In the genomic region with DNA sequence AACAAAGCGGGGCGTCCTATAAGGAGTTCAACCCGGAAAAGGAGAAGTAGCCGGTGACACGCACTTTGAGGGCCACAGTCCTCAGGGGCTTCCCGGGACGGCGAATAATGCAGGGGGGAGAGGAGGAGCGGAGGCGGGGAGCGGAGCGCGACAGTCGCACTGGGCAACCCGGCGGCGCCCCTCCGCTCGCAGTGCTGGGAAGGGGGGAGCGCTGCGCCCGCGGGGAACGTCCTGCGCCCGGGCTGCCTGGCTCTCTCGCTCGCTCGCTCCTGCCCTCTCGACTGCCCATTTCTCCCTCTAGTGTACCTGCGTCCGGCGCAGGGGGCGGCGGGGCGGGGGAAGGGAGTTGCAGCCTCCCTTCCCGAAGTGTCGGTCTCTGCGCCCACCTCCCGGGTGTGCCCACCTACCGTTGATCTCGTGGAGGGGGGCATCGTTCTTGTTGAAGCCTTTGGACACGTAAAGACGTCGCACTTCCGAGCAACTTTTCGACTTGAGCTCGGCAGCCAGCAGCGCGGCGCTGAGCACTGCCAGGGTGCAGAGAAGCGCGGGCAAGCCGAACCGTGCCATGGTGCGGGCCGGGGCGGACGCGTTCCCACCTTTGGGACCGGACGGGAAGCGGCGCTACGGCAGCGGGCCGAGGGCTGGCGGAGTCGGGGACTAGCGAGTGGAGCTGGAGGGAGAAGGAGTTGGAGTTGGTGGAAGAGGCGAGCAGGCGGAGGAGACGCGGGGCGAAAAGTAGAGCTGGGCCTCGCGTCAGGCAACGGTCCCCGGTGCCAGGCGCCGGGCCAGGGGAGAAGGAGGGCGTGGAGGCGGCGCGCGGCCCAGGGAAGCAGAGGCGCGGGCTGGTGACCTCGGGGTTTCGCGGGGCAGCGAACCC, we compare ENCODE assay signal across 8 cellular contexts. TPM values are rescaled to one million over a fixed set of nuclear protein-coding genes. Genes with fewer than 3 reads are reported as not detected.
DNase-seq lines count a peak whose midpoint lies in the region; ATAC-seq and TF ChIP-seq lines count a peak whose summit lies in the region.

No MANE protein-coding gene starts in this region.

- H3K36me3 Mint-ChIP-seq in activated CD4-positive, alpha-beta T cell treated with anti-CD3 and anti-CD28 coated beads, Interleukin-2, amount 10 ng/mL, durations not matched to agents 24 days and 14 days (ENCODE audit: low read depth), result no peaks in the 10 kb centered on the region
- H3K36me3 Mint-ChIP-seq in activated B cell treated with CpG ODN at 0.5 μM for 24 hours (ENCODE audit: low read depth), result no peaks in the 10 kb centered on the region

- no peak for TF ChIP-seq POLR2A in gastrocnemius medialis (IDR thresholded peaks at IDR 0.05)

- H3K9me3 Mint-ChIP-seq in activated CD4-positive, alpha-beta T cell treated with anti-CD3 and anti-CD28 coated beads, Interleukin-2, amount 10 ng/mL, durations not matched to agents 24 days and 14 days, result no peaks in the 10 kb centered on the region
- H3K9me3 Mint-ChIP-seq in activated B cell treated with CpG ODN at 0.5 μM for 24 hours, result no peaks in the 10 kb centered on the region

- peaks cover 1% of the 10 kb centered on the region for H3K4me1 Mint-ChIP-seq in activated CD4-positive, alpha-beta T cell treated with anti-CD3 and anti-CD28 coated beads, Interleukin-2, amount 10 ng/mL, durations not matched to agents 24 days and 14 days
- H3K4me1 Mint-ChIP-seq in activated B cell treated with CpG ODN at 0.5 μM for 24 hours, result peaks cover 11% of the 10 kb centered on the region

- DNase-seq in activated CD4-positive, alpha-beta T cell treated with anti-CD3 and anti-CD28 coated beads, Interleukin-2, amount 10 ng/mL, durations not matched to agents 24 days and 14 days, result peak; percentile 53
- no peak for DNase-seq in activated CD4-positive, alpha-beta T cell treated with anti-CD3 and anti-CD28 coated beads for 48 hours
- DNase-seq in activated B cell treated with CpG ODN at 0.5 μM for 24 hours (no peak), right atrium auricular region (ENCODE audit: low spot score) (no peak), gastrocnemius medialis (peak in 1 of 2 donors; percentile 19), RWPE1 (ENCODE audit: low spot score) (no peak)

- H3K27ac ChIP-seq in right atrium auricular region, result peak overlapping the region; percentile 69 to 77
- peak overlapping the region; percentile 80 to 86 (median 82) for H3K27ac ChIP-seq in gastrocnemius medialis
- H3K27ac ChIP-seq in RWPE1, result no peak overlapping the region

- ATAC-seq in activated B cell treated with CpG ODN at 0.5 μM for 24 hours (ENCODE audit: low read depth) (peak; percentile 28), gastrocnemius medialis (peak; percentile 54 to 61), GM19467 (IDR thresholded peaks at IDR 0.05; ENCODE audit: unreplicated experiment) (no peak), HG03571 (IDR thresholded peaks at IDR 0.05; ENCODE audit: unreplicated experiment) (no peak)

- peak overlapping the region; percentile 57 to 63 for H3K4me3 ChIP-seq in right atrium auricular region
- H3K4me3 ChIP-seq in gastrocnemius medialis, result peak overlapping the region; percentile 59 to 79 (median 72)

- POLR2A ChIA-PET in activated B cell treated with CpG ODN at 0.5 μM for 24 hours (lab: Charles Lee), result no interaction called here
- POLR2A ChIA-PET in RWPE1 (lab: Yijun Ruan, JAX; ENCODE audit: low non-redundant PET), result no interaction called here

- no peaks in the 10 kb centered on the region for H3K9me3 ChIP-seq in right atrium auricular region
- no peaks in the 10 kb centered on the region for H3K9me3 ChIP-seq in gastrocnemius medialis

- H3K27me3 ChIP-seq in right atrium auricular region (no peaks in the 10 kb centered on the region), gastrocnemius medialis (no peaks in the 10 kb centered on the region)

- TF ChIP-seq CTCF in activated B cell treated with CpG ODN at 0.5 μM for 24 hours (IDR thresholded peaks at IDR 0.05), result no peak
- TF ChIP-seq CTCF in right atrium auricular region (IDR thresholded peaks at IDR 0.05), result no peak
- TF ChIP-seq CTCF in gastrocnemius medialis (IDR thresholded peaks at IDR 0.05 in 4 of 5, conservative IDR thresholded peaks at IDR 0.05 in 1 of 5), result no peak
- TF ChIP-seq CTCF in RWPE1 (conservative IDR thresholded peaks at IDR 0.05; ENCODE audit: low read depth), result no peak

- peak overlapping the region; percentile 73 for H3K4me3 Mint-ChIP-seq in activated CD4-positive, alpha-beta T cell treated with anti-CD3 and anti-CD28 coated beads, Interleukin-2, amount 10 ng/mL, durations not matched to agents 24 days and 14 days
- peak overlapping the region; percentile 71 for H3K4me3 Mint-ChIP-seq in activated B cell treated with CpG ODN at 0.5 μM for 24 hours

- H3K36me3 ChIP-seq in right atrium auricular region (no peaks in the 10 kb centered on the region), gastrocnemius medialis (no peaks in the 10 kb centered on the region)

- in situ Hi-C loops in gastrocnemius medialis (cut with MboI; ENCODE audit: low sequenced_read_pairs in 4 of 4), result no loop called here

- H3K4me1 ChIP-seq in right atrium auricular region, result peaks cover 0 to 6% of the 10 kb centered on the region in 2 donors
- H3K4me1 ChIP-seq in gastrocnemius medialis, result peaks cover 0 to 11% of the 10 kb centered on the region in 2 donors

- peaks cover 50% of the 10 kb centered on the region for H3K27me3 Mint-ChIP-seq in activated CD4-positive, alpha-beta T cell treated with anti-CD3 and anti-CD28 coated beads, Interleukin-2, amount 10 ng/mL, durations not matched to agents 24 days and 14 days
- peaks cover 12% of the 10 kb centered on the region for H3K27me3 Mint-ChIP-seq in activated B cell treated with CpG ODN at 0.5 μM for 24 hours

- CTCF ChIA-PET in activated B cell treated with CpG ODN at 0.5 μM for 24 hours (lab: Charles Lee), result no interaction called here
- CTCF ChIA-PET in RWPE1 (lab: Yijun Ruan, JAX), result interaction anchor here (0.6 to 0.7 kb wide), 2 partner anchors 256 to 673 kb away, joined by 3 read pairs; no protein-coding TSS in a partner anchor

- intact Hi-C loops in activated CD4-positive, alpha-beta T cell treated with anti-CD3 and anti-CD28 coated beads, Interleukin-2, amount 10 ng/mL, durations not matched to agents 24 days and 14 days (cut with micrococcal nuclease), result no loop called here
- intact Hi-C loops in activated B cell treated with CpG ODN at 0.5 μM for 24 hours (cut with micrococcal nuclease) (no loop called here), gastrocnemius medialis (cut with DNase I; ENCODE audit: low total_unique reads) (loop anchor here (5.0 to 10.0 kb wide), 2 partner anchors 42 to 130 kb away; no protein-coding TSS in a partner anchor)

- H3K27ac Mint-ChIP-seq in activated CD4-positive, alpha-beta T cell treated with anti-CD3 and anti-CD28 coated beads, Interleukin-2, amount 10 ng/mL, durations not matched to agents 24 days and 14 days, result no peak overlapping the region
- H3K27ac Mint-ChIP-seq in activated B cell treated with CpG ODN at 0.5 μM for 24 hours, result no peak overlapping the region

RNA-seq across cellular contexts. Expression of a gene that starts 0.7 kb away (rescaled TPM):
- 0.05 TPM in 1 of 2 replicates, not detected in the other for total RNA-seq in activated CD4-positive, alpha-beta T cell treated with anti-CD3 and anti-CD28 coated beads, Interleukin-2, amount 10 ng/mL, durations not matched to agents 24 days and 14 days
- total RNA-seq in activated B cell treated with CpG ODN at 0.5 μM for 24 hours (0.16 and 0.20 TPM in 2 replicates), right atrium auricular region (1 to 10 TPM; 3.8 to 5.8 TPM), gastrocnemius medialis (10 to 100 TPM in 2 of 4 donors, 1 to 10 TPM in 2; 3.1 to 14.9 (median 9.6) TPM)

Comparison
In these comparisons a context has a peak if more than half of its experiments do, and no peak if none do; other contexts are left out.
1. ATAC-seq: peak in activated B cell treated with CpG ODN at 0.5 μM for 24 hours (single experiment) and gastrocnemius medialis (2 of 2); none in GM19467 (single experiment) and HG03571 (single experiment).